ENCODE assay signal across 15 cellular contexts in genomic region chr9:126009047-126009446, GRCh38.
DNase-seq lines count a peak whose midpoint lies in the region; ATAC-seq and TF ChIP-seq lines count a peak whose summit lies in the region.
"Had no signal": no experiment of that assay in that cellular context is flagged by ENCODE, and none has a peak within 500 bp of the region (broad histone marks: within the 10 kb centered on the region; RNA-seq: fewer than 3 reads in every experiment).

No MANE protein-coding gene starts in this region.

- peaks cover 4% of the 10 kb centered on the region; the same call in 1 of the 2 replicates for H3K27me3 ChIP-seq in OCI-LY1 (ENCODE audit: insufficient read depth, low read length)

- no peaks in the 10 kb centered on the region for H3K9me2 ChIP-seq in OCI-LY1 (ENCODE audit: low read depth, low read length)

- H3K27me3 Mint-ChIP-seq in T-helper 17 cell: no peaks in the 10 kb centered on the region
- H3K27me3 Mint-ChIP-seq: activated CD4-positive, alpha-beta memory T cell treated with anti-CD3 and anti-CD28 coated beads for 36 hours had no signal

- H3K4me3 ChIP-seq in GM12865 (ENCODE audit: low read depth, low read length): no peak overlapping the region
- H3K4me3 ChIP-seq in OCI-LY1 (ENCODE audit: low read depth, low read length, poor library complexity, severe bottlenecking): no peak overlapping the region

- no peak overlapping the region for H3K4me2 ChIP-seq in OCI-LY1 (ENCODE audit: low read length)

- H3K4me1 ChIP-seq in OCI-LY1 (ENCODE audit: insufficient read depth, low read length, severe bottlenecking): no peaks in the 10 kb centered on the region

- ATAC-seq in T-helper 17 cell (no peak), HG02938 (IDR thresholded peaks at IDR 0.05; ENCODE audit: unreplicated experiment) (no peak)
- ATAC-seq: stimulated activated naive CD8-positive, alpha-beta T cell treated with anti-CD3 and anti-CD28 coated beads, Interleukin-15, amount 100 ng/mL, for 72 hours had no signal

- H3K27ac Mint-ChIP-seq in T-helper 17 cell: no peak overlapping the region
- H3K27ac Mint-ChIP-seq: activated CD4-positive, alpha-beta memory T cell treated with anti-CD3 and anti-CD28 coated beads for 36 hours; CD4-positive, alpha-beta memory T cell had no signal

- peak; percentile 3 for DNase-seq in ACHN
- no peak for DNase-seq in GM12865 (ENCODE audit: low read depth)
- DNase-seq in erythroblast (lab: John Stamatoyannopoulos, UW): peak; percentile 6 to 19
- no peak for DNase-seq in caudate nucleus (lab: John Stamatoyannopoulos, UW)
- no peak for DNase-seq in NOMO-1 (lab: John Stamatoyannopoulos, UW; ENCODE audit: unreplicated experiment in 2 of 2)
- DNase-seq in T-helper 17 cell: no peak
- DNase-seq: activated CD4-positive, alpha-beta memory T cell treated with anti-CD3 and anti-CD28 coated beads for 36 hours; activated gamma-delta T cell treated with Interleukin-2 at 50 U/mL for 16 hours; CD4-positive, alpha-beta memory T cell; central memory CD4-positive, alpha-beta T cell; NCI-H1436 treated with DMSO at 0.1 percent for 48 hours; stimulated activated naive CD8-positive, alpha-beta T cell treated with anti-CD3 and anti-CD28 coated beads, Interleukin-15, amount 100 ng/mL, for 72 hours; T-helper 1 cell had no signal

- H3K79me2 ChIP-seq in OCI-LY1 (ENCODE audit: insufficient read depth, low read length): no peaks in the 10 kb centered on the region

- H3K4me3 Mint-ChIP-seq in T-helper 17 cell: no peak overlapping the region
- H3K4me3 Mint-ChIP-seq: activated CD4-positive, alpha-beta memory T cell treated with anti-CD3 and anti-CD28 coated beads for 36 hours; CD4-positive, alpha-beta memory T cell; stimulated activated naive CD8-positive, alpha-beta T cell treated with anti-CD3 and anti-CD28 coated beads, Interleukin-15, amount 100 ng/mL, for 72 hours had no signal

- H3K9me3 ChIP-seq in OCI-LY1 (ENCODE audit: low read length) (peaks cover 17% of the 10 kb centered on the region; the same call in 1 of the 2 replicates), T-helper 17 cell (ENCODE audit: control insufficient read depth, low read length, poor library complexity, severe bottlenecking) (peaks cover 3% of the 10 kb centered on the region)

- H3F3A ChIP-seq in OCI-LY1 (ENCODE audit: insufficient read depth, low read length): no peaks in the 10 kb centered on the region

- TF ChIP-seq POLR2A in erythroblast (IDR thresholded peaks at IDR 0.05; ENCODE audit: low read length): no peak

- no peaks in the 10 kb centered on the region for H4K20me1 ChIP-seq in OCI-LY1 (ENCODE audit: insufficient read depth, low read length)

- H3K27ac ChIP-seq in OCI-LY1 (ENCODE audit: low read depth, low read length, poor library complexity, severe bottlenecking): no peak overlapping the region
- H3K27ac ChIP-seq in caudate nucleus (ENCODE audit: low read depth, low read length): no peak overlapping the region

- H3K4me1 Mint-ChIP-seq in T-helper 17 cell: no peaks in the 10 kb centered on the region
- H3K4me1 Mint-ChIP-seq: CD4-positive, alpha-beta memory T cell; stimulated activated naive CD8-positive, alpha-beta T cell treated with anti-CD3 and anti-CD28 coated beads, Interleukin-15, amount 100 ng/mL, for 72 hours had no signal

- H2AFZ ChIP-seq in OCI-LY1 (ENCODE audit: low read length): no peak overlapping the region

- H3K36me3 Mint-ChIP-seq in T-helper 17 cell (ENCODE audit: low read depth): peaks cover 2% of the 10 kb centered on the region

- TF ChIP-seq CTCF in GM12865 (IDR thresholded peaks at IDR 0.05; ENCODE audit: insufficient read depth, low read depth, low read length, missing control alignments): peak; percentile 19
- TF ChIP-seq CTCF in OCI-LY1 (IDR thresholded peaks at IDR 0.05; ENCODE audit: low read length): peak; percentile 29; the same call in 1 of the 2 replicates

- no peaks in the 10 kb centered on the region for H3K36me3 ChIP-seq in OCI-LY1 (ENCODE audit: insufficient read depth, low read length)

- no peak overlapping the region for H3K9ac ChIP-seq in OCI-LY1 (ENCODE audit: low read length)

- in situ Hi-C loops in ACHN (cut with HindIII; ENCODE audit: low pct_ligation_motif_present, low pct_unique_long_range_greater_than_20kb, low sequenced_read_pairs): no loop called here

Comparison
In these comparisons a context has a peak if more than half of its experiments do, and no peak if none do; other contexts are left out.
1. DNase-seq: peak in ACHN (single experiment) and erythroblast (2 of 2); none in GM12865 (single experiment), caudate nucleus (0 of 61), NOMO-1 (0 of 2) and T-helper 17 cell (0 of 3).